ENCODE assay signal across 21 cellular contexts in genomic region chr14:92556863-92557543, GRCh38. TPM values are rescaled to one million over a fixed set of nuclear protein-coding genes. Genes with fewer than 3 reads are reported as not detected.
DNase-seq lines count a peak whose midpoint lies in the region; ATAC-seq and TF ChIP-seq lines count a peak whose summit lies in the region.
"Had no signal": no experiment of that assay in that cellular context is flagged by ENCODE, and none has a peak within 500 bp of the region (broad histone marks: within the 10 kb centered on the region; RNA-seq: fewer than 3 reads in every experiment).

No MANE protein-coding gene starts in this region.

- POLR2A ChIA-PET in naive thymus-derived CD4-positive, alpha-beta T cell (lab: Charles Lee) = interaction anchor here (0.6 to 2.4 kb wide), 3 partner anchors 12 to 125 kb away, joined by 3 to 7 read pairs (median 3); no protein-coding TSS in a partner anchor

- peaks cover 7% of the 10 kb centered on the region for H3K27me3 Mint-ChIP-seq in activated T-helper 17 cell treated with anti-CD3 and anti-CD28 coated beads, Interleukin-2, amount 50 U/mL, for 72 hours
- peaks cover 0 to 5% (median 0%) of the 10 kb centered on the region in 5 donors for H3K27me3 Mint-ChIP-seq in naive thymus-derived CD4-positive, alpha-beta T cell

- peak overlapping the region; percentile 84 for H3K27ac Mint-ChIP-seq in activated T-helper 17 cell treated with anti-CD3 and anti-CD28 coated beads, Interleukin-2, amount 50 U/mL, for 72 hours
- H3K27ac Mint-ChIP-seq in naive thymus-derived CD4-positive, alpha-beta T cell = peak overlapping the region in 8 of 9 donors; percentile 25 to 74 (median 50)
- H3K27ac Mint-ChIP-seq: mesothelial cell of epicardium, neural progenitor cell, type B pancreatic cell had no signal

- H3K9ac ChIP-seq in BLaER1 treated with 17β-estradiol and CSF1 and Interleukin-3, amounts not matched to agents 10 nM and 100 nM = no peak overlapping the region
- H3K9ac ChIP-seq: neural progenitor cell, SK-N-SH had no signal

- H3K27ac ChIP-seq in BLaER1 treated with 17β-estradiol and CSF1 and Interleukin-3, amounts not matched to agents 10 nM and 100 nM = no peak overlapping the region
- H3K27ac ChIP-seq in naive thymus-derived CD4-positive, alpha-beta T cell (ENCODE audit: low read depth, low read length) = no peak overlapping the region
- H3K27ac ChIP-seq: 22Rv1, breast epithelium, coronary artery, neural progenitor cell, prostate gland had no signal

- H3K4me1 ChIP-seq in BLaER1 treated with 17β-estradiol and CSF1 and Interleukin-3, amounts not matched to agents 10 nM and 100 nM = peaks cover 48 to 70% (median 59%) of the 10 kb centered on the region in 10 experiments
- peaks cover 6 to 27% of the 10 kb centered on the region in 2 donors for H3K4me1 ChIP-seq in naive thymus-derived CD4-positive, alpha-beta T cell (ENCODE audit: control insufficient read depth in 2 of 2, insufficient read depth in 2 of 2, low read length in 2 of 2)
- H3K4me1 ChIP-seq: breast epithelium, neural progenitor cell, prostate gland had no signal

- CTCF ChIA-PET in naive thymus-derived CD4-positive, alpha-beta T cell (lab: Charles Lee) = no interaction called here

- H3K4me3 Mint-ChIP-seq in activated T-helper 17 cell treated with anti-CD3 and anti-CD28 coated beads, Interleukin-2, amount 50 U/mL, for 72 hours = peak overlapping the region; percentile 45
- H3K4me3 Mint-ChIP-seq in naive thymus-derived CD4-positive, alpha-beta T cell = peak overlapping the region in 8 of 10 donors; percentile 18 to 61 (median 52)
- H3K4me3 Mint-ChIP-seq: mesothelial cell of epicardium, neural progenitor cell, type B pancreatic cell had no signal

- no peaks in the 10 kb centered on the region for H3K9me3 Mint-ChIP-seq in activated T-helper 17 cell treated with anti-CD3 and anti-CD28 coated beads, Interleukin-2, amount 50 U/mL, for 72 hours
- no peaks in the 10 kb centered on the region for H3K9me3 Mint-ChIP-seq in naive thymus-derived CD4-positive, alpha-beta T cell
- H3K9me3 Mint-ChIP-seq: mesothelial cell of epicardium, neural progenitor cell, type B pancreatic cell had no signal

- intact Hi-C loops in naive thymus-derived CD4-positive, alpha-beta T cell (cut with micrococcal nuclease) = no loop called here

- no peak overlapping the region for H3K4me3 ChIP-seq in BLaER1 treated with 17β-estradiol and CSF1 and Interleukin-3, amounts not matched to agents 10 nM and 100 nM
- H3K4me3 ChIP-seq in naive thymus-derived CD4-positive, alpha-beta T cell (ENCODE audit: low read length) = no peak overlapping the region
- no peak overlapping the region for H3K4me3 ChIP-seq in foreskin fibroblast (ENCODE audit: low read depth in 1 of 2, low read length in 2 of 2)
- H3K4me3 ChIP-seq: breast epithelium, coronary artery, neural progenitor cell, prostate gland, skin epidermis had no signal

- no peak for TF ChIP-seq CTCF in foreskin fibroblast (IDR thresholded peaks at IDR 0.05; ENCODE audit: low read depth, low read length)

- DNase-seq in DMS 273 (lab: John Stamatoyannopoulos, UW; ENCODE audit: unreplicated experiment) (peak; percentile 47), DMS 273 treated with DMSO at 0.1 percent for 48 hours (lab: John Stamatoyannopoulos, UW) (no peak), pons (ENCODE audit: low spot score) (no peak), NCI-H1417 (lab: John Stamatoyannopoulos, UW) (no peak), foreskin fibroblast (no peak)
- peak in 5 of 9 donors; percentile 18 to 40 (median 35) for DNase-seq in naive thymus-derived CD4-positive, alpha-beta T cell
- DNase-seq: AML-193, Calu3, NCI-H1105 treated with DMSO at 0.1 percent for 48 hours, RPMI8226, SK-N-SH had no signal

- peak overlapping the region; percentile 11 to 92 (median 86); a peak in 20 of 22 replicates for H3K4me2 ChIP-seq in BLaER1 treated with 17β-estradiol and CSF1 and Interleukin-3, amounts not matched to agents 10 nM and 100 nM
- H3K4me2 ChIP-seq: neural progenitor cell, SK-N-SH had no signal

- peaks cover 0 to 33% (median 0%) of the 10 kb centered on the region in 11 experiments; a peak in 8 of 22 replicates for H3K27me3 ChIP-seq in BLaER1 treated with 17β-estradiol and CSF1 and Interleukin-3, amounts not matched to agents 10 nM and 100 nM
- H3K27me3 ChIP-seq in naive thymus-derived CD4-positive, alpha-beta T cell (ENCODE audit: control insufficient read depth in 2 of 2, insufficient read depth in 2 of 2, low read length in 2 of 2) = no peaks in the 10 kb centered on the region
- H3K27me3 ChIP-seq: breast epithelium, neural progenitor cell had no signal

- peaks cover 0 to 39% (median 24%) of the 10 kb centered on the region in 11 experiments; a peak in 15 of 22 replicates for H3K36me3 ChIP-seq in BLaER1 treated with 17β-estradiol and CSF1 and Interleukin-3, amounts not matched to agents 10 nM and 100 nM
- no peaks in the 10 kb centered on the region for H3K36me3 ChIP-seq in naive thymus-derived CD4-positive, alpha-beta T cell (ENCODE audit: control insufficient read depth in 2 of 3, insufficient read depth in 3 of 3, low read length in 3 of 3)
- H3K36me3 ChIP-seq: breast epithelium, neural progenitor cell, prostate gland had no signal

- H4K20me1 ChIP-seq in BLaER1 treated with 17β-estradiol and CSF1 and Interleukin-3, amounts not matched to agents 10 nM and 100 nM = peaks cover 0 to 61% (median 16%) of the 10 kb centered on the region in 11 experiments; a peak in 17 of 22 replicates

- peaks cover 29% of the 10 kb centered on the region for H3K4me1 Mint-ChIP-seq in activated T-helper 17 cell treated with anti-CD3 and anti-CD28 coated beads, Interleukin-2, amount 50 U/mL, for 72 hours
- peaks cover 34 to 63% (median 49%) of the 10 kb centered on the region in 7 donors for H3K4me1 Mint-ChIP-seq in naive thymus-derived CD4-positive, alpha-beta T cell
- H3K4me1 Mint-ChIP-seq: mesothelial cell of epicardium had no signal

- ATAC-seq in activated T-helper 17 cell treated with anti-CD3 and anti-CD28 coated beads, Interleukin-2, amount 50 U/mL, for 72 hours (replicated peaks) = peak; percentile 11
- ATAC-seq in naive thymus-derived CD4-positive, alpha-beta T cell = peak; percentile 40

- peaks cover 14% of the 10 kb centered on the region for H3K36me3 Mint-ChIP-seq in activated T-helper 17 cell treated with anti-CD3 and anti-CD28 coated beads, Interleukin-2, amount 50 U/mL, for 72 hours (ENCODE audit: low read depth)
- H3K36me3 Mint-ChIP-seq in naive thymus-derived CD4-positive, alpha-beta T cell = peaks cover 0 to 9% (median 0%) of the 10 kb centered on the region in 5 donors
- H3K36me3 Mint-ChIP-seq: neural progenitor cell had no signal

- no peaks in the 10 kb centered on the region for H3K9me3 ChIP-seq in BLaER1 treated with 17β-estradiol and CSF1 and Interleukin-3, amounts not matched to agents 10 nM and 100 nM (replicated peaks in 1 of 11)
- H3K9me3 ChIP-seq in naive thymus-derived CD4-positive, alpha-beta T cell (ENCODE audit: control insufficient read depth in 2 of 3, low read length in 3 of 3) = no peaks in the 10 kb centered on the region
- H3K9me3 ChIP-seq: breast epithelium, prostate gland, SK-N-SH had no signal

RNA-seq across cellular contexts. Expression of gene RIN3, which starts 43.4 kb away (rescaled TPM):
- total RNA-seq in activated T-helper 17 cell treated with anti-CD3 and anti-CD28 coated beads, Interleukin-2, amount 50 U/mL, for 72 hours = 10 to 100 TPM; 14.1 to 24.1 TPM
- total RNA-seq in naive thymus-derived CD4-positive, alpha-beta T cell = 100 to 1,000 TPM in 4 of 5 experiments, 10 to 100 TPM in 1; 45.4 to 182 (median 132) TPM
- polyA plus RNA-seq in naive thymus-derived CD4-positive, alpha-beta T cell = 10 to 100 TPM; 27.2 to 51.2 TPM

Comparison
In these comparisons a context has a peak if more than half of its experiments do, and no peak if none do; other contexts are left out.
1. DNase-seq: peak in DMS 273 (single experiment) and naive thymus-derived CD4-positive, alpha-beta T cell (5 of 9); none in DMS 273 treated with DMSO at 0.1 percent for 48 hours (single experiment), pons (single experiment), NCI-H1417 (0 of 3) and foreskin fibroblast (0 of 2).